In genomic region chr12:56468216-56469006, GRCh38 we compare ENCODE assay signal across 8 cellular contexts. TPM values are rescaled to one million over a fixed set of nuclear protein-coding genes. Genes with fewer than 3 reads are reported as not detected.
A peak's percentile ranks its signal among the peaks of the same experiment; 100 is the strongest.
DNase-seq lines count a peak whose midpoint lies in the region; ATAC-seq, FAIRE-seq and TF ChIP-seq lines count a peak whose summit lies in the region.

Gene SPRYD4, plus strand, starts transcription at chr12:56468578. Its CDS starts 14 bp downstream, at chr12:56468592.

- DNase-seq in AG04450 (ENCODE audit: low read depth, low spot score) (peak; percentile 75), NCI-H2196 treated with DMSO at 0.1 percent for 48 hours (lab: John Stamatoyannopoulos, UW; ENCODE audit: unreplicated experiment) (peak; percentile 87), bronchial epithelial cell (ENCODE audit: low read depth) (peak; percentile 80), islet precursor cell (peak; percentile 96)
- DNase-seq in stimulated activated CD4-positive, alpha-beta T cell treated with anti-CD3 and anti-CD28 coated beads, Interleukin-12 subunit alpha, Interleukin-12 subunit beta, amount 100 ng/mL, for 4 hours = peak; percentile 91

- H3K27me3 ChIP-seq in AG04450 (ENCODE audit: control insufficient read depth, insufficient read depth, low read length) (no peaks in the 10 kb centered on the region), bronchial epithelial cell (ENCODE audit: control insufficient read depth, insufficient read depth, low read length) (no peaks in the 10 kb centered on the region)

- CTCF ChIA-PET in AG04450 (lab: Charles Lee) = interaction anchor here (0.6 to 1.2 kb wide), 2 partner anchors 124 to 168 kb away, joined by 3 to 4 read pairs; no protein-coding TSS in a partner anchor

- POLR2A ChIA-PET in AG04450 (lab: Yijun Ruan, JAX) = interaction anchor here (1.0 kb wide), 1 partner anchor 152 kb away, joined by 6 read pairs; the partner anchor contains the start of gene CNPY2

- FAIRE-seq in bronchial epithelial cell (lab: Jason Lieb, UNC) = no peak

- peak; percentile 24; the same call in 1 of the 2 replicates for TF ChIP-seq CTCF in AG04450 (IDR thresholded peaks at IDR 0.05; ENCODE audit: low read depth, low read length)
- TF ChIP-seq CTCF in WI38 (IDR thresholded peaks at IDR 0.05; ENCODE audit: low read depth, low read length) = no peak
- peak; percentile 31 for TF ChIP-seq CTCF in bronchial epithelial cell (IDR thresholded peaks at IDR 0.05; ENCODE audit: insufficient read depth, low read length, severe bottlenecking)

- H3K27ac ChIP-seq in AG04450 (ENCODE audit: low read depth, low read length) = peak within 1 kb of the TSS; percentile 69

- H3K36me3 ChIP-seq in bronchial epithelial cell (ENCODE audit: control insufficient read depth, insufficient read depth, low read length) = peaks cover 6% of the 10 kb centered on the region

- peak; percentile 86 for ATAC-seq in GM18907 (IDR thresholded peaks at IDR 0.05; ENCODE audit: unreplicated experiment)
- peak; percentile 68 for ATAC-seq in HG03139 (IDR thresholded peaks at IDR 0.05; ENCODE audit: unreplicated experiment)

- H3K4me3 ChIP-seq in AG04450 (ENCODE audit: low read depth, low read length) (peak within 1 kb of the TSS; percentile 93), WI38 (ENCODE audit: low read depth, low read length) (peak within 1 kb of the TSS; percentile 100), bronchial epithelial cell (ENCODE audit: low read depth, low read length) (peak within 1 kb of the TSS; percentile 75)

- H3K9me3 ChIP-seq in AG04450 (ENCODE audit: control insufficient read depth, insufficient read depth, low read length) = no peaks in the 10 kb centered on the region

RNA-seq across cellular contexts. Expression of gene SPRYD4, which starts in this region (rescaled TPM):
- polyA plus RNA-seq in AG04450 (2011; rRNA removed) = 2.0 TPM in 2 replicates
- 2.4 and 2.7 TPM in 2 replicates for polyA minus RNA-seq in AG04450 (2011; rRNA and poly(A)+ RNA removed)
- total RNA-seq in bronchial epithelial cell = 1.1 and 1.3 TPM in 2 replicates

Comparison
In these comparisons a context has a peak if more than half of its experiments do, and no peak if none do; other contexts are left out.
1. Peak in every context shown above with its lines: DNase-seq, ATAC-seq, H3K4me3 ChIP-seq and H3K27ac ChIP-seq.